In genomic region chr9:116497081-116497480, GRCh38 we compare ENCODE assay signal across 29 cellular contexts.
A peak's percentile ranks its signal among the peaks of the same experiment; 100 is the strongest.
DNase-seq lines count a peak whose midpoint lies in the region; ATAC-seq, FAIRE-seq and TF ChIP-seq lines count a peak whose summit lies in the region.
"Had no signal": no experiment of that assay in that cellular context is flagged by ENCODE, and none has a peak within 500 bp of the region (broad histone marks: within the 10 kb centered on the region; RNA-seq: fewer than 3 reads in every experiment).

No MANE protein-coding gene starts in this region.

- WGBS in endodermal cell (ENCODE audit: insufficient coverage in 1 of 2, insufficient read length in 1 of 2), 2 experiments = 80 to 91% methylated on average over 2 to 3 of the region's 3 CpGs
- 52% methylated on average over 3 of the region's 3 CpGs for WGBS in right cardiac atrium

- H3K27ac ChIP-seq in endodermal cell (ENCODE audit: low read depth, low read length) = no peak overlapping the region
- H3K27ac ChIP-seq in right cardiac atrium (ENCODE audit: low read length) = peak overlapping the region; percentile 2
- H3K27ac ChIP-seq: adrenal gland, hepatocyte, ovary, RWPE1, uterus had no signal

- intact Hi-C loops in right cardiac atrium (cut with DNase I) = loop anchor here in 2 of 4 donors (10.0 kb wide), 3 partner anchors 158 to 342 kb away; partner anchors contain the start of gene PAPPA (in 1 of the 2)
- intact Hi-C loops in activated CD4-positive, alpha-beta T cell treated with anti-CD3 and anti-CD28 coated beads for 36 hours (cut with DNase I, micrococcal nuclease) = loop anchor here (5.0 to 10.0 kb wide), 2 partner anchors 168 to 905 kb away; no protein-coding TSS in a partner anchor

- H3K36me3 ChIP-seq in endodermal cell (ENCODE audit: control insufficient read depth, insufficient read depth, low read length) = no peaks in the 10 kb centered on the region
- H3K36me3 ChIP-seq: adrenal gland, ovary, uterus had no signal

- no peak for FAIRE-seq in RCC 7860 (lab: Jason Lieb, UNC)
- FAIRE-seq: D721Med, endometrium had no signal

- H3K9ac ChIP-seq in endodermal cell (ENCODE audit: extremely low read depth, low read length, poor library complexity, severe bottlenecking) = no peak overlapping the region
- H3K9ac ChIP-seq: SK-N-SH had no signal

- peaks cover 12% of the 10 kb centered on the region for H3K4me1 Mint-ChIP-seq in endodermal cell
- H3K4me1 Mint-ChIP-seq in activated CD4-positive, alpha-beta T cell treated with anti-CD3 and anti-CD28 coated beads for 36 hours = peaks cover 3% of the 10 kb centered on the region
- H3K4me1 Mint-ChIP-seq: CD14-positive monocyte; stimulated activated naive B cell treated with anti-CD40 and anti-IgM and Interleukin-4, amounts not matched to agents 10 μg/mL and 1 μg/mL and 100 μg/mL, for 72 hours had no signal

- CTCF ChIA-PET in activated CD4-positive, alpha-beta T cell treated with anti-CD3 and anti-CD28 coated beads for 36 hours (lab: Charles Lee) = interaction anchor here (1.1 kb wide), 1 partner anchor 10 kb away, joined by 3 read pairs; no protein-coding TSS in a partner anchor

- peak; percentile 28 to 64 for ATAC-seq in right cardiac atrium
- no peak for ATAC-seq in activated CD4-positive, alpha-beta T cell treated with anti-CD3 and anti-CD28 coated beads for 36 hours
- no peak for ATAC-seq in HG02870 (IDR thresholded peaks at IDR 0.05; ENCODE audit: unreplicated experiment)
- ATAC-seq: natural killer cell treated with Interleukin-12 subunit alpha and Interleukin-12 subunit beta and Interleukin-15 and Interleukin-18, amount 100 ng/mL, for 72 hours; stimulated activated naive B cell treated with anti-CD40 and anti-IgM and Interleukin-4, amounts not matched to agents 10 μg/mL and 1 μg/mL and 100 μg/mL, for 72 hours had no signal

- DNase-seq in AG09319 (ENCODE audit: extremely low read depth, low read depth) (no peak), HFF-Myc (ENCODE audit: extremely low read depth, low read depth) (no peak), endodermal cell (no peak), right cardiac atrium (peak in 2 of 3 donors; percentile 50 to 56), RCC 7860 (ENCODE audit: low spot score) (no peak), SW 1271 (lab: John Stamatoyannopoulos, UW) (no peak)
- no peak for DNase-seq in activated CD4-positive, alpha-beta T cell treated with anti-CD3 and anti-CD28 coated beads for 36 hours
- DNase-seq: activated CD4-positive, alpha-beta T cell treated with anti-CD3 and anti-CD28 coated beads for 48 hours; activated naive CD4-positive, alpha-beta T cell treated with Interleukin-2 at 50 U/mL for 16 hours; activated T-cell treated with anti-CD3 and anti-CD28 coated beads, Interleukin-2, amount 50 U/mL, for 48 hours; adrenal gland; foreskin melanocyte; NCI-H1694 treated with DMSO at 0.1 percent for 48 hours; NCI-H526; ovary; retina; SK-N-SH; stimulated activated CD4-positive, alpha-beta T cell treated with anti-CD3 and anti-CD28 coated beads, Interleukin-12 subunit alpha, Interleukin-12 subunit beta, amount 100 ng/mL, for 4 hours; stimulated activated CD4-positive, alpha-beta T cell treated with anti-CD3 and anti-CD28 coated beads, Interleukin-4, amount 100 ng/mL, for 24 hours; stimulated activated naive B cell treated with anti-CD40 and anti-IgM and Interleukin-4, amounts not matched to agents 10 μg/mL and 1 μg/mL and 100 μg/mL, for 72 hours; T-helper 2 cell had no signal

- TF ChIP-seq CTCF in AG09319 (IDR thresholded peaks at IDR 0.05; ENCODE audit: low read depth, low read length) (peak; percentile 35), HFF-Myc (IDR thresholded peaks at IDR 0.05; ENCODE audit: low read depth, low read length, missing control alignments) (peak; percentile 24), endodermal cell (conservative IDR thresholded peaks at IDR 0.05) (peak; percentile 21)

- no peaks in the 10 kb centered on the region for H3K9me3 ChIP-seq in endodermal cell (ENCODE audit: control insufficient read depth, low read length)
- H3K9me3 ChIP-seq in right cardiac atrium (ENCODE audit: control insufficient read depth, low read length) = no peaks in the 10 kb centered on the region
- H3K9me3 ChIP-seq: adrenal gland, ovary, SK-N-SH, uterus had no signal

- H3K36me3 Mint-ChIP-seq in endodermal cell (ENCODE audit: low read depth) = no peaks in the 10 kb centered on the region
- peaks cover 3% of the 10 kb centered on the region for H3K36me3 Mint-ChIP-seq in activated CD4-positive, alpha-beta T cell treated with anti-CD3 and anti-CD28 coated beads for 36 hours (ENCODE audit: low read depth)
- H3K36me3 Mint-ChIP-seq: CD14-positive monocyte had no signal

- H3K27me3 ChIP-seq in endodermal cell (ENCODE audit: control insufficient read depth, insufficient read depth, low read length, poor library complexity, severe bottlenecking) (no peaks in the 10 kb centered on the region), right cardiac atrium (ENCODE audit: control insufficient read depth, insufficient read depth) (no peaks in the 10 kb centered on the region)
- H3K27me3 ChIP-seq: adrenal gland, hepatocyte, ovary, uterus had no signal

- no peak overlapping the region for H3K4me3 Mint-ChIP-seq in endodermal cell
- H3K4me3 Mint-ChIP-seq in activated CD4-positive, alpha-beta T cell treated with anti-CD3 and anti-CD28 coated beads for 36 hours = no peak overlapping the region
- H3K4me3 Mint-ChIP-seq: CD14-positive monocyte; natural killer cell treated with Interleukin-12 subunit alpha and Interleukin-12 subunit beta and Interleukin-15 and Interleukin-18, amount 100 ng/mL, for 72 hours; stimulated activated naive B cell treated with anti-CD40 and anti-IgM and Interleukin-4, amounts not matched to agents 10 μg/mL and 1 μg/mL and 100 μg/mL, for 72 hours had no signal

- no peaks in the 10 kb centered on the region for H3K9me3 Mint-ChIP-seq in endodermal cell
- peaks cover 3% of the 10 kb centered on the region for H3K9me3 Mint-ChIP-seq in activated CD4-positive, alpha-beta T cell treated with anti-CD3 and anti-CD28 coated beads for 36 hours (ENCODE audit: low read depth)

- no peak overlapping the region for H3K4me3 ChIP-seq in HFF-Myc (replicated peaks; ENCODE audit: low read depth, low read length)
- no peak overlapping the region for H3K4me3 ChIP-seq in endodermal cell (ENCODE audit: low read length)
- no peak overlapping the region for H3K4me3 ChIP-seq in right cardiac atrium (ENCODE audit: low read length)
- H3K4me3 ChIP-seq: adrenal gland, hepatocyte, ovary, uterus had no signal

- H3K27ac Mint-ChIP-seq in endodermal cell = no peak overlapping the region
- H3K27ac Mint-ChIP-seq in activated CD4-positive, alpha-beta T cell treated with anti-CD3 and anti-CD28 coated beads for 36 hours = no peak overlapping the region
- H3K27ac Mint-ChIP-seq: CD14-positive monocyte; natural killer cell treated with Interleukin-12 subunit alpha and Interleukin-12 subunit beta and Interleukin-15 and Interleukin-18, amount 100 ng/mL, for 72 hours; stimulated activated naive B cell treated with anti-CD40 and anti-IgM and Interleukin-4, amounts not matched to agents 10 μg/mL and 1 μg/mL and 100 μg/mL, for 72 hours had no signal

- H3K4me1 ChIP-seq in endodermal cell (ENCODE audit: control insufficient read depth, insufficient read depth, low read length) (peaks cover 3% of the 10 kb centered on the region), right cardiac atrium (ENCODE audit: control insufficient read depth, insufficient read depth, low read length) (peaks cover 5% of the 10 kb centered on the region)
- H3K4me1 ChIP-seq: adrenal gland, uterus had no signal

- POLR2A ChIA-PET in activated CD4-positive, alpha-beta T cell treated with anti-CD3 and anti-CD28 coated beads for 36 hours (lab: Charles Lee) = no interaction called here

- H3K27me3 Mint-ChIP-seq in endodermal cell (ENCODE audit: insufficient read depth) = peaks cover 16% of the 10 kb centered on the region
- peaks cover 3% of the 10 kb centered on the region for H3K27me3 Mint-ChIP-seq in activated CD4-positive, alpha-beta T cell treated with anti-CD3 and anti-CD28 coated beads for 36 hours

Comparison
In these comparisons a context has a peak if more than half of its experiments do, and no peak if none do; other contexts are left out.
1. DNase-seq: peak in right cardiac atrium (2 of 3); none in AG09319 (single experiment), HFF-Myc (single experiment), endodermal cell (single experiment), RCC 7860 (single experiment), SW 1271 (0 of 2) and activated CD4-positive, alpha-beta T cell treated with anti-CD3 and anti-CD28 coated beads for 36 hours (single experiment).
2. ATAC-seq: peak in right cardiac atrium (2 of 2); none in activated CD4-positive, alpha-beta T cell treated with anti-CD3 and anti-CD28 coated beads for 36 hours (single experiment) and HG02870 (single experiment).
3. Peak in every context shown above with its lines, with median percentiles within 50 percentile points of each other: CTCF ChIP-seq.